Comparison of ENCODE assay signal across 8 cellular contexts in genomic region chr11:61361686-61362541, GRCh38. TPM values are rescaled to one million over a fixed set of nuclear protein-coding genes. Genes with fewer than 3 reads are reported as not detected.
DNase-seq lines count a peak whose midpoint lies in the region; ATAC-seq and TF ChIP-seq lines count a peak whose summit lies in the region.

A gene with protein sequence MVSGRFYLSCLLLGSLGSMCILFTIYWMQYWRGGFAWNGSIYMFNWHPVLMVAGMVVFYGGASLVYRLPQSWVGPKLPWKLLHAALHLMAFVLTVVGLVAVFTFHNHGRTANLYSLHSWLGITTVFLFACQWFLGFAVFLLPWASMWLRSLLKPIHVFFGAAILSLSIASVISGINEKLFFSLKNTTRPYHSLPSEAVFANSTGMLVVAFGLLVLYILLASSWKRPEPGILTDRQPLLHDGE (minus strand): TSS chr11:61361882. CDS start chr11:61356713, 5,169 bp downstream.
TSS of gene TMEM138 (plus strand) at chr11:61362374. CDS start at chr11:61364391, 2,017 bp downstream.

- no peaks in the 10 kb centered on the region for H3K27me3 Mint-ChIP-seq in central memory CD8-positive, alpha-beta T cell

- TF ChIP-seq CTCF in AG04450 (IDR thresholded peaks at IDR 0.05; ENCODE audit: low read depth, low read length), result no peak

- ATAC-seq in GM18907 (IDR thresholded peaks at IDR 0.05; ENCODE audit: unreplicated experiment) (peak; percentile 85), HG03159 (IDR thresholded peaks at IDR 0.05; ENCODE audit: unreplicated experiment) (peak; percentile 82)
- ATAC-seq in central memory CD8-positive, alpha-beta T cell (replicated peaks; ENCODE audit: extremely low read depth, poor library complexity, severe bottlenecking), result peak; percentile 89

- peak within 1 kb of the TSS; percentile 74 for H3K4me3 ChIP-seq in AG04450 (ENCODE audit: low read depth, low read length)

- H3K27me3 ChIP-seq in AG04450 (ENCODE audit: control insufficient read depth, insufficient read depth, low read length), result no peaks in the 10 kb centered on the region

- no peaks in the 10 kb centered on the region; the same call in 1 of the 2 replicates for H3K9me3 ChIP-seq in AG04450 (ENCODE audit: control insufficient read depth, insufficient read depth, low read length)

- H3K27ac ChIP-seq in AG04450 (ENCODE audit: low read depth, low read length), result peak within 1 kb of the TSS; percentile 100

- H3K36me3 Mint-ChIP-seq in central memory CD8-positive, alpha-beta T cell (ENCODE audit: insufficient read depth), result peaks cover 35% of the 10 kb centered on the region

- CTCF ChIA-PET in AG04450 (lab: Charles Lee), result interaction anchor here (0.8 to 3.5 kb wide), 6 partner anchors 24 to 85 kb away, joined by 3 to 39 read pairs (median 4); no protein-coding TSS in a partner anchor

- DNase-seq in AG04450 (ENCODE audit: low read depth, low spot score) (peak; percentile 81), NCI-H226 (peak; percentile 97), islet precursor cell (peak; percentile 96)
- DNase-seq in activated CD4-positive, CD25-positive, alpha-beta regulatory T cell treated with anti-CD3 and anti-CD28 coated beads, Interleukin-2, amount 50 U/mL, for 16 hours (ENCODE audit: low read depth, low spot score), result peak; percentile 73
- peak; percentile 73 to 74 for DNase-seq in central memory CD8-positive, alpha-beta T cell (ENCODE audit: low spot score in 2 of 2)
- DNase-seq in stimulated activated CD4-positive, alpha-beta T cell treated with anti-CD3 and anti-CD28 coated beads, Interleukin-12 subunit alpha, Interleukin-12 subunit beta, amount 100 ng/mL, for 48 hours (ENCODE audit: low read depth in 2 of 3, low spot score in 1 of 3), result peak; percentile 83 to 90 (median 90)

- POLR2A ChIA-PET in AG04450 (lab: Yijun Ruan, JAX), result interaction anchor here (0.6 to 3.1 kb wide), 18 partner anchors 8 to 448 kb away, joined by 3 to 32 read pairs (median 5); partner anchors contain the start of genes CPSF7, DDB1, SDHAF2 and TKFC

- peak within 1 kb of the TSS; percentile 99 for H3K27ac Mint-ChIP-seq in central memory CD8-positive, alpha-beta T cell (ENCODE audit: low read depth)

- H3K4me1 Mint-ChIP-seq in central memory CD8-positive, alpha-beta T cell, result peaks cover 24% of the 10 kb centered on the region

- H3K4me3 Mint-ChIP-seq in central memory CD8-positive, alpha-beta T cell, result peak within 1 kb of the TSS; percentile 96

- H3K9me3 Mint-ChIP-seq in central memory CD8-positive, alpha-beta T cell, result no peaks in the 10 kb centered on the region

RNA-seq across cellular contexts. Expression of the first gene that starts in this region (rescaled TPM):
- 34.5 and 43.7 TPM in 2 replicates for polyA plus RNA-seq in AG04450 (2011; rRNA removed)
- 37.5 and 46.2 TPM in 2 replicates for polyA minus RNA-seq in AG04450 (2011; rRNA and poly(A)+ RNA removed)

RNA-seq across cellular contexts. Expression of gene TMEM138, which starts in this region (rescaled TPM):
- polyA plus RNA-seq in AG04450 (2011; rRNA removed), result 71.7 and 79.2 TPM in 2 replicates
- polyA minus RNA-seq in AG04450 (2011; rRNA and poly(A)+ RNA removed), result 29.8 and 40.9 TPM in 2 replicates

Comparison
In these comparisons a context has a peak if more than half of its experiments do, and no peak if none do; other contexts are left out.
1. Peak in every context shown above with its lines: DNase-seq, ATAC-seq, H3K4me3 ChIP-seq and H3K27ac ChIP-seq.